1 cellular context compared by ENCODE assay signal in genomic region chr17:42866631-42867575, GRCh38.
TF ChIP-seq lines count a peak whose summit lies in the region.

No MANE protein-coding gene starts in this region.

TF ChIP-seq in WTC11, 78 proteins besides CTCF, POLR2A, EP300 and RAD21 (continued from another document):
- TF ChIP-seq, protein P1, sequence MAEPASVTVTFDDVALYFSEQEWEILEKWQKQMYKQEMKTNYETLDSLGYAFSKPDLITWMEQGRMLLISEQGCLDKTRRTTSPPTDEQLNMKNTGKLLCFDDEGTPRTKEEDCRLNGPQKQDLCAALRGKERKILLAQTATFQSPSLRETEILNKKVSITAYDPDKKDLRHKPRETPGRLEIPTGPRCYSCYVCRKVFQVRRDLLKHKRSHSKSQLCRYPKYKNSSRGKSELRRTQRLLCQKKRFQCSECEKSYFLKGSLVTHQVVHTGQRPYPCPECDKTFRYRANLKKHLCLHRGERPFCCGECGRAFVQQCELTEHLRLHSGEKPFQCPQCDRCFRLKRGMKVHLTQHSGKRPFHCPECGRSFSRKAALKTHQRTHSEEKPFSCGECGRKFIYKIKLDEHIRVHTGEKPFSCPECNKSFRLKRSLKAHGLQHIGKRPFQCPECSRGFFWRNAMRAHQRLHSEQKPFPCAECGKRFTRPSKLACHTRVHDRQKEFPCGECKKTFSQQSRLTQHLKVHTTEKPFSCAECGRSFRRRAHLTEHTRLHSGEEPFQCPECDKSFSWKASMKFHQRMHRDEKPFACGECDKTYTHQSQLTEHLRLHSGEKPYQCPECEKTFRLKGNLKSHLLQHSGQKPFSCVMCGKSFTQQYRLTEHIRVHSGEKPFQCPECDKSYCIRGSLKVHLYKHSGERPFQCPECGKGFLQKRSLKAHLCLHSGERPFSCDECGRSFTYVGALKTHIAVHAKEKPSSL (CRISPR knock-in tag; conservative IDR thresholded peaks at IDR 0.05): no peak
- TF ChIP-seq CREM (CRISPR knock-in tag; IDR thresholded peaks at IDR 0.05) (no peak), ESRRA (CRISPR knock-in tag; IDR thresholded peaks at IDR 0.05; ENCODE audit: borderline replicate concordance) (no peak), SP1 (CRISPR knock-in tag; conservative IDR thresholded peaks at IDR 0.05) (no peak), ZNF232 (CRISPR knock-in tag; IDR thresholded peaks at IDR 0.05) (no peak), PREB (CRISPR knock-in tag; IDR thresholded peaks at IDR 0.05; ENCODE audit: borderline replicate concordance) (no peak), ZNF263 (CRISPR knock-in tag; IDR thresholded peaks at IDR 0.05; ENCODE audit: low read depth) (no peak), ZNF219 (CRISPR knock-in tag; IDR thresholded peaks at IDR 0.05; ENCODE audit: borderline replicate concordance) (no peak), ATF3 (CRISPR knock-in tag; conservative IDR thresholded peaks at IDR 0.05) (no peak), MXD4 (CRISPR knock-in tag; IDR thresholded peaks at IDR 0.05; ENCODE audit: borderline replicate concordance) (no peak), JUN (CRISPR knock-in tag; IDR thresholded peaks at IDR 0.05) (no peak), ETV6 (CRISPR knock-in tag; IDR thresholded peaks at IDR 0.05) (no peak), RORB (CRISPR knock-in tag; IDR thresholded peaks at IDR 0.05) (no peak), GTF2I (CRISPR knock-in tag; conservative IDR thresholded peaks at IDR 0.05) (no peak)
- TF ChIP-seq, protein P2, sequence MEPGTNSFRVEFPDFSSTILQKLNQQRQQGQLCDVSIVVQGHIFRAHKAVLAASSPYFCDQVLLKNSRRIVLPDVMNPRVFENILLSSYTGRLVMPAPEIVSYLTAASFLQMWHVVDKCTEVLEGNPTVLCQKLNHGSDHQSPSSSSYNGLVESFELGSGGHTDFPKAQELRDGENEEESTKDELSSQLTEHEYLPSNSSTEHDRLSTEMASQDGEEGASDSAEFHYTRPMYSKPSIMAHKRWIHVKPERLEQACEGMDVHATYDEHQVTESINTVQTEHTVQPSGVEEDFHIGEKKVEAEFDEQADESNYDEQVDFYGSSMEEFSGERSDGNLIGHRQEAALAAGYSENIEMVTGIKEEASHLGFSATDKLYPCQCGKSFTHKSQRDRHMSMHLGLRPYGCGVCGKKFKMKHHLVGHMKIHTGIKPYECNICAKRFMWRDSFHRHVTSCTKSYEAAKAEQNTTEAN (CRISPR knock-in tag; IDR thresholded peaks at IDR 0.05): no peak
TF ChIP-seq in WTC11: peak in this region for 0.
